1 cellular context compared by ENCODE assay signal in genomic region chr16:19093631-19094541, GRCh38.
TF ChIP-seq lines count a peak whose summit lies in the region.

No MANE protein-coding gene starts in this region.

TF ChIP-seq in HepG2, 621 proteins besides CTCF, POLR2A, EP300 and RAD21 (continued from another document and continues in another):
- no peak for TF ChIP-seq FUBP1 (CRISPR knock-in tag; IDR thresholded peaks at IDR 0.05; ENCODE audit: borderline replicate concordance)
- no peak for TF ChIP-seq ZNF432 (CRISPR knock-in tag; IDR thresholded peaks at IDR 0.05; ENCODE audit: borderline replicate concordance)
- TF ChIP-seq ZSCAN25 (CRISPR knock-in tag; IDR thresholded peaks at IDR 0.05) = no peak
- no peak for TF ChIP-seq YY1 (IDR thresholded peaks at IDR 0.05; ENCODE audit: insufficient read depth, insufficient replicate concordance, low read depth, low read length)
- no peak for TF ChIP-seq PRMT3 (CRISPR knock-in tag; IDR thresholded peaks at IDR 0.05; ENCODE audit: borderline replicate concordance, low read depth)
- no peak for TF ChIP-seq MBNL3 (CRISPR knock-in tag; conservative IDR thresholded peaks at IDR 0.05)
- no peak for TF ChIP-seq SRSF9 (IDR thresholded peaks at IDR 0.05; ENCODE audit: borderline replicate concordance, insufficient read depth, low read depth, low read length, poor library complexity, severe bottlenecking)
- peak; percentile 61; the same call in 1 of the 2 replicates for TF ChIP-seq BRD4 (CRISPR knock-in tag; IDR thresholded peaks at IDR 0.05)
- TF ChIP-seq ATF7-NPFF (CRISPR knock-in tag; IDR thresholded peaks at IDR 0.05; ENCODE audit: low read depth) = no peak; the same call in 1 of the 2 replicates
- peak; percentile 70; the same call in 1 of the 2 replicates for TF ChIP-seq ZNF710 (CRISPR knock-in tag; IDR thresholded peaks at IDR 0.05; ENCODE audit: borderline replicate concordance)
- TF ChIP-seq TBP (CRISPR knock-in tag; IDR thresholded peaks at IDR 0.05) = no peak
- TF ChIP-seq PHF5A (CRISPR knock-in tag; IDR thresholded peaks at IDR 0.05; ENCODE audit: low read depth, unreplicated experiment) = no peak
- no peak for TF ChIP-seq GTF3A (CRISPR knock-in tag; conservative IDR thresholded peaks at IDR 0.05)
- no peak for TF ChIP-seq ZFAT (CRISPR knock-in tag; conservative IDR thresholded peaks at IDR 0.05)
- TF ChIP-seq ZNF709 (CRISPR knock-in tag; IDR thresholded peaks at IDR 0.05) = no peak
- no peak for TF ChIP-seq ZNF251 (CRISPR knock-in tag; IDR thresholded peaks at IDR 0.05)
- TF ChIP-seq ZNF883 (CRISPR knock-in tag; IDR thresholded peaks at IDR 0.05; ENCODE audit: not compliant biosample characterization) = no peak
- no peak for TF ChIP-seq ESRRA (CRISPR knock-in tag; IDR thresholded peaks at IDR 0.05; ENCODE audit: low read depth)
- TF ChIP-seq ZC3H4 (CRISPR knock-in tag; IDR thresholded peaks at IDR 0.05; ENCODE audit: borderline replicate concordance) = no peak
- no peak for TF ChIP-seq ZNF780A (CRISPR knock-in tag; IDR thresholded peaks at IDR 0.05)
- TF ChIP-seq REL (CRISPR knock-in tag; conservative IDR thresholded peaks at IDR 0.05) = no peak
- no peak for TF ChIP-seq CHCHD3 (CRISPR knock-in tag; IDR thresholded peaks at IDR 0.05)
- TF ChIP-seq ZNF33B (CRISPR knock-in tag; IDR thresholded peaks at IDR 0.05) = no peak
- no peak for TF ChIP-seq SIN3B (IDR thresholded peaks at IDR 0.05; ENCODE audit: low read length)
- TF ChIP-seq HMGXB4 (CRISPR knock-in tag; IDR thresholded peaks at IDR 0.05; ENCODE audit: borderline replicate concordance in 1 of 2, low read depth in 1 of 2) = no peak
- TF ChIP-seq ZNF317 (CRISPR knock-in tag; IDR thresholded peaks at IDR 0.05) = no peak
- TF ChIP-seq ZBTB37 (CRISPR knock-in tag; IDR thresholded peaks at IDR 0.05) = no peak
- TF ChIP-seq DNMT1 (CRISPR knock-in tag; IDR thresholded peaks at IDR 0.05) = no peak
- TF ChIP-seq ZNF460 (CRISPR knock-in tag; IDR thresholded peaks at IDR 0.05; ENCODE audit: borderline replicate concordance) = no peak
- TF ChIP-seq ARID5B (CRISPR knock-in tag; IDR thresholded peaks at IDR 0.05) = peak; percentile 57
- TF ChIP-seq ZNF326 (CRISPR knock-in tag; IDR thresholded peaks at IDR 0.05; ENCODE audit: borderline replicate concordance) = no peak
- TF ChIP-seq FOXK2 (IDR thresholded peaks at IDR 0.05) = no peak
- no peak for TF ChIP-seq NFYB (CRISPR knock-in tag; IDR thresholded peaks at IDR 0.05)
- no peak for TF ChIP-seq TOE1 (CRISPR knock-in tag; IDR thresholded peaks at IDR 0.05)
- no peak; the same call in 1 of the 2 replicates for TF ChIP-seq ZNF513 (CRISPR knock-in tag; conservative IDR thresholded peaks at IDR 0.05)
- TF ChIP-seq NFKBIZ (CRISPR knock-in tag; IDR thresholded peaks at IDR 0.05) = no peak
- no peak for TF ChIP-seq IKZF4 (CRISPR knock-in tag; IDR thresholded peaks at IDR 0.05; ENCODE audit: borderline replicate concordance, low read depth, not compliant biosample characterization)
- TF ChIP-seq FOXP1 (IDR thresholded peaks at IDR 0.05) = no peak
- TF ChIP-seq FOXP1 (CRISPR knock-in tag; IDR thresholded peaks at IDR 0.05) = peak; percentile 31
- TF ChIP-seq ZNF746 (CRISPR knock-in tag; IDR thresholded peaks at IDR 0.05) = no peak
- TF ChIP-seq POLR2AphosphoS2 (IDR thresholded peaks at IDR 0.05; ENCODE audit: low read depth, low read length) = no peak
- no peak for TF ChIP-seq RNF2 (conservative IDR thresholded peaks at IDR 0.05; ENCODE audit: low read depth)
- TF ChIP-seq ZNF318 (CRISPR knock-in tag; IDR thresholded peaks at IDR 0.05) = peak; percentile 76; the same call in 1 of the 2 replicates
